In the genomic region with DNA sequence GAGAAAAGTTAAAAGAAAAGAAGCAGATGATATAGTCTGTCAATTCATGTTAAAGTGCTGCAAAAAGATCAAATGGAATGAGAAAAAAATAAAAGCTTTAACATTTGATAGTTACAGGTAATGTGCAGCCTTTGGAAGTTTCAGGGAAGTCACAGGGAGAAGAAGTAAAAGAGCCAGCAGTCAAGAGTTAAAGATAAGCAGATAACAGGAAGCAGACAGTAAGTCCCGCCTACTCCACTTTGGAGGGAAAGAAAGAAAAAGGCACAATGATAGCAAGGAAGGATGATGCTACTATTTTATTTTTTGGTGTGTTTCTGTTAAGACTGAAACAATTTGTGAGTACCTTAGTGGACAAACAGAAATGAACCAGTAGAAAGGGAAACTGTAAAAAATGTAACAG, we compare ENCODE assay signal across 14 cellular contexts.
"Had no signal": no experiment of that assay in that cellular context is flagged by ENCODE, and none has a peak within 500 bp of the region (broad histone marks: within the 10 kb centered on the region; RNA-seq: fewer than 3 reads in every experiment).

No MANE protein-coding gene starts in this region.

- H2AFZ ChIP-seq: hepatocyte, parathyroid adenoma had no signal

- H3K4me1 ChIP-seq: parathyroid adenoma, thyroid gland, uterus had no signal

- DNase-seq: activated CD4-positive, alpha-beta T cell treated with anti-CD3 and anti-CD28 coated beads for 1 hour; activated CD8-positive, alpha-beta memory T cell treated with anti-CD3 and anti-CD28 coated beads, Interleukin-2, amount 50 U/mL, for 48 hours; activated CD8-positive, alpha-beta T cell treated with anti-CD3 and anti-CD28 coated beads for 36 hours; activated naive CD4-positive, alpha-beta T cell; aorta; left ventricle myocardium superior; stimulated activated CD4-positive, alpha-beta T cell treated with anti-CD3 and anti-CD28 coated beads, Interleukin-15, amount 100 ng/mL, for 24 hours; stimulated activated CD4-positive, alpha-beta T cell treated with anti-CD3 and anti-CD28 coated beads, Interleukin-4, amount 100 ng/mL, for 4 hours; thyroid gland; uterus had no signal

- H3K4me3 ChIP-seq: cardiac muscle cell, hepatocyte, thyroid gland, uterus had no signal

- H3K4me2 ChIP-seq: hepatocyte had no signal

- ATAC-seq: activated CD8-positive, alpha-beta T cell treated with anti-CD3 and anti-CD28 coated beads for 36 hours; left ventricle myocardium superior had no signal

- H3K79me2 ChIP-seq: hepatocyte, parathyroid adenoma had no signal

- H3K27me3 ChIP-seq: cardiac muscle cell, hepatocyte, thyroid gland, uterus had no signal

- H3K36me3 ChIP-seq: cardiac muscle cell, thyroid gland, uterus had no signal

- H3K9ac ChIP-seq: parathyroid adenoma had no signal

- H3K9me3 ChIP-seq: thyroid gland, uterus had no signal

- H3K27ac Mint-ChIP-seq: activated CD8-positive, alpha-beta T cell treated with anti-CD3 and anti-CD28 coated beads for 36 hours had no signal

- H3K4me3 Mint-ChIP-seq: activated CD8-positive, alpha-beta T cell treated with anti-CD3 and anti-CD28 coated beads for 36 hours; neural crest cell had no signal

- H3K27ac ChIP-seq: cardiac muscle cell, hepatocyte, parathyroid adenoma, thyroid gland, uterus had no signal
